ENCODE assay signal across 8 cellular contexts in the genomic region with DNA sequence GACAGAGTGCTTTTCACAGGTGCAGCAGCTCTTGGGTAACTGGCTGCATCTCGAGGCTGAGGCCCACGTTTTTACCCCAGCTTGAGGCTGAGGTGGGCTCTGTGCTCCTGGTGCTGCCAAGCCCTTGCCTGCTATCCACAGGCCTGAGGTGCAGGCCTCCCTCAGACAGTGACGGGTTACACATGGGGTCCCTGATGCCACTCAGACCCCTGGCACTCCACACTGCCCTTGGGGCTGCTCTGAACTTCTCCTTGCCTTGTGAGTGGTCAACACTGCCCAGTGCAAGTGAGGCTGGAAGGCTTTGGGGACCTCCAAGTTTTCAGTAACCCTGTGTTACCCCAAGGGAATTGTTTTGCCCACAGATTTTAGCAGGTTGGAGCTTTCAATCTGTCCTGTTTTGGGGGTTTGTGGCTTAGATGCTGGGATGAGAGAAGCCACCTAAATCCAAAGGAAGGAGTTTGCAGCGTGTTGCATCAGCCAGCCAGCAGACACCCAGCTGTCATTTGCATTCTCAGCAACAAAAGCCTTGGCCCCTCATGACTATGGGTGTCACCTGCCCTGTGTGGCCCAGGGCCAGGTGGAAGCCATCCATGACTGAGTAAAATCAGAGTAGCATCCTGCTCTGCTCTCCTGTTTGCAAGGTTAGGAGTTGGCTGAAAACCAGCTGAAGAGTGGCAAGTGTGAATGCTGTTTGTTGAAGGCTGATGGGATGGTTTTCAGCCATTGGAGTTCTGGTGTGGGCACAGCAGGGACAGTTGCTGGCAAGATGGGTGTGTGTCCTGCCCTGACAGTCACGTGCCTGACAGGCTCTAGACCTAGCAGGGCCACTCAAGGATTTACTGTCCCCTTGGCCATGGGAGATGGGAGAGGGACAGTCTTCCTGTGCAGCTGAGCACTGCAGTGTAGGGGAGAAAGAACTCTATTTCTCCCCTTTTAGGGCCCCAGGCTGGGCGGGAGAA. TPM values are rescaled to one million over a fixed set of nuclear protein-coding genes. Genes with fewer than 3 reads are reported as not detected.
A peak's percentile ranks its signal among the peaks of the same experiment; 100 is the strongest.
DNase-seq lines count a peak whose midpoint lies in the region; ATAC-seq and TF ChIP-seq lines count a peak whose summit lies in the region.

No MANE protein-coding gene starts in this region.

- no peak overlapping the region for H3K4me3 ChIP-seq in adipocyte (ENCODE audit: low read length)
- no peak overlapping the region for H3K4me3 ChIP-seq in parathyroid adenoma (ENCODE audit: low read depth, low read length)

- H3K4me2 ChIP-seq in parathyroid adenoma (ENCODE audit: low read length): no peak overlapping the region

- TF ChIP-seq CTCF in parathyroid adenoma (IDR thresholded peaks at IDR 0.05): no peak

- DNase-seq in NCI-H748 (lab: John Stamatoyannopoulos, UW; ENCODE audit: unreplicated experiment) (peak; percentile 45), NCI-H748 treated with DMSO at 0.1 percent for 48 hours (lab: John Stamatoyannopoulos, UW) (no peak), NCI-H2107 (lab: John Stamatoyannopoulos, UW) (peak; percentile 92), adipocyte (ENCODE audit: low read depth) (peak; percentile 68), AG08395 (ENCODE audit: low spot score) (no peak), ureter (ENCODE audit: low spot score) (no peak)

- peaks cover 26% of the 10 kb centered on the region for H3K4me1 ChIP-seq in adipocyte (ENCODE audit: control insufficient read depth, insufficient read depth, low read length)
- peaks cover 6% of the 10 kb centered on the region for H3K4me1 ChIP-seq in parathyroid adenoma

- no peak for ATAC-seq in HG02852 (IDR thresholded peaks at IDR 0.05; ENCODE audit: unreplicated experiment)

- H3K79me2 ChIP-seq in parathyroid adenoma: peaks cover 3% of the 10 kb centered on the region

- no peak overlapping the region for H2AFZ ChIP-seq in parathyroid adenoma

- no peaks in the 10 kb centered on the region for H3K9me3 ChIP-seq in adipocyte (ENCODE audit: control insufficient read depth, low read length)
- no peaks in the 10 kb centered on the region for H3K9me3 ChIP-seq in parathyroid adenoma (ENCODE audit: control insufficient read depth, low read length)

- peaks cover 54% of the 10 kb centered on the region for H3K36me3 ChIP-seq in adipocyte (ENCODE audit: control insufficient read depth, insufficient read depth, low read length, severe bottlenecking)
- H3K36me3 ChIP-seq in parathyroid adenoma (ENCODE audit: control insufficient read depth, insufficient read depth, low read length): no peaks in the 10 kb centered on the region

- H3K27ac ChIP-seq in parathyroid adenoma: peak overlapping the region; percentile 84

- H3K9ac ChIP-seq in adipocyte (ENCODE audit: low read length) (peak overlapping the region; percentile 15), parathyroid adenoma (no peak overlapping the region)

- H3K27me3 ChIP-seq in adipocyte (replicated peaks; ENCODE audit: control insufficient read depth, insufficient read depth, low read length) (no peaks in the 10 kb centered on the region), parathyroid adenoma (ENCODE audit: control insufficient read depth, insufficient read depth, low read length) (no peaks in the 10 kb centered on the region)

RNA-seq across cellular contexts. Expression of a gene that starts 3.2 kb away (rescaled TPM):
- 104 TPM for total RNA-seq in ureter

Comparison
In these comparisons a context has a peak if more than half of its experiments do, and no peak if none do; other contexts are left out.
1. DNase-seq: peak in NCI-H748 (single experiment), NCI-H2107 (single experiment) and adipocyte (single experiment); none in NCI-H748 treated with DMSO at 0.1 percent for 48 hours (single experiment), AG08395 (single experiment) and ureter (single experiment).